9 cellular contexts compared by ENCODE assay signal in genomic region chr18:23207191-23207955, GRCh38.
DNase-seq lines count a peak whose midpoint lies in the region; ATAC-seq and TF ChIP-seq lines count a peak whose summit lies in the region.
"Had no signal": no experiment of that assay in that cellular context is flagged by ENCODE, and none has a peak within 500 bp of the region (broad histone marks: within the 10 kb centered on the region; RNA-seq: fewer than 3 reads in every experiment).

No MANE protein-coding gene starts in this region.

- no peaks in the 10 kb centered on the region for H3K27me3 ChIP-seq in upper lobe of right lung

- TF ChIP-seq CTCF in fibroblast of the aortic adventitia (IDR thresholded peaks at IDR 0.05; ENCODE audit: insufficient read depth, low read length), result peak; percentile 42
- peak; percentile 26 for TF ChIP-seq CTCF in upper lobe of right lung (IDR thresholded peaks at IDR 0.05)

- peaks cover 15% of the 10 kb centered on the region for H3K4me1 ChIP-seq in upper lobe of right lung
- H3K4me1 ChIP-seq: left ventricle myocardium inferior had no signal

- intact Hi-C loops in upper lobe of right lung (cut with DNase I), result no loop called here

- H3K4me3 ChIP-seq in fibroblast of the aortic adventitia (ENCODE audit: low read depth, low read length), result no peak overlapping the region
- no peak overlapping the region for H3K4me3 ChIP-seq in upper lobe of right lung
- H3K4me3 ChIP-seq: left ventricle myocardium inferior had no signal

- H3K9me3 ChIP-seq in upper lobe of right lung, result no peaks in the 10 kb centered on the region

- in situ Hi-C loops in SK-MEL-5 (cut with HindIII; ENCODE audit: low pct_unique_long_range_greater_than_20kb, low sequenced_read_pairs), result no loop called here

- no peak overlapping the region for H3K27ac ChIP-seq in upper lobe of right lung
- H3K27ac ChIP-seq: left ventricle myocardium inferior had no signal

- H3K36me3 ChIP-seq in upper lobe of right lung, result no peaks in the 10 kb centered on the region

- peak; percentile 42 for ATAC-seq in upper lobe of right lung
- ATAC-seq in HG03159 (IDR thresholded peaks at IDR 0.05; ENCODE audit: unreplicated experiment), result no peak
- no peak for ATAC-seq in GM19452 (IDR thresholded peaks at IDR 0.05; ENCODE audit: unreplicated experiment)

- peak; percentile 25 for DNase-seq in stimulated activated CD4-positive, alpha-beta T cell treated with anti-CD3 and anti-CD28 coated beads, Interleukin-15, amount 100 ng/mL, for 24 hours
- no peak for DNase-seq in stimulated activated CD4-positive, alpha-beta T cell treated with anti-CD3 and anti-CD28 coated beads, Interleukin-4, amount 100 ng/mL, for 24 hours
- DNase-seq in SK-MEL-5 (ENCODE audit: low read depth, low spot score), result peak; percentile 45
- DNase-seq in fibroblast of the aortic adventitia (ENCODE audit: low read depth), result peak; percentile 24
- no peak for DNase-seq in upper lobe of right lung
- no peak for DNase-seq in NCI-H128 (lab: John Stamatoyannopoulos, UW; ENCODE audit: unreplicated experiment)
- DNase-seq: left ventricle myocardium inferior had no signal

Comparison
In these comparisons a context has a peak if more than half of its experiments do, and no peak if none do; other contexts are left out.
1. DNase-seq: peak in stimulated activated CD4-positive, alpha-beta T cell treated with anti-CD3 and anti-CD28 coated beads, Interleukin-15, amount 100 ng/mL, for 24 hours (single experiment), SK-MEL-5 (single experiment) and fibroblast of the aortic adventitia (single experiment); none in stimulated activated CD4-positive, alpha-beta T cell treated with anti-CD3 and anti-CD28 coated beads, Interleukin-4, amount 100 ng/mL, for 24 hours (single experiment), upper lobe of right lung (single experiment) and NCI-H128 (single experiment).